14 cellular contexts compared by ENCODE assay signal in genomic region chr11:105937331-105937730, GRCh38.
DNase-seq lines count a peak whose midpoint lies in the region; ATAC-seq and TF ChIP-seq lines count a peak whose summit lies in the region.
"Had no signal": no experiment of that assay in that cellular context is flagged by ENCODE, and none has a peak within 500 bp of the region (broad histone marks: within the 10 kb centered on the region; RNA-seq: fewer than 3 reads in every experiment).

No MANE protein-coding gene starts in this region.

- POLR2A ChIA-PET in PC-9 (lab: Charles Lee; ENCODE audit: unreplicated experiment) = interaction anchor here (0.6 kb wide), 1 partner anchor 825 kb away, joined by 4 read pairs; no protein-coding TSS in a partner anchor

- peaks cover 26% of the 10 kb centered on the region for H3K4me1 ChIP-seq in PC-9 (replicated peaks; ENCODE audit: insufficient read depth)
- H3K4me1 ChIP-seq in right atrium auricular region = no peaks in the 10 kb centered on the region

- no peak for TF ChIP-seq CTCF in PC-9 (conservative IDR thresholded peaks at IDR 0.05)
- TF ChIP-seq CTCF in fibroblast of villous mesenchyme (IDR thresholded peaks at IDR 0.05; ENCODE audit: insufficient read depth, low read depth, low read length) = no peak
- no peak for TF ChIP-seq CTCF in right atrium auricular region (IDR thresholded peaks at IDR 0.05)

- peak overlapping the region; percentile 49 for H3K27ac ChIP-seq in PC-9
- H3K27ac ChIP-seq in right atrium auricular region = no peak overlapping the region
- H3K27ac ChIP-seq: esophagus muscularis mucosa, neural progenitor cell had no signal

- H3F3A ChIP-seq in PC-9 (ENCODE audit: insufficient read depth, low read depth) = peaks cover 18% of the 10 kb centered on the region; the same call in 1 of the 2 replicates

- intact Hi-C loops in PC-9 (cut with micrococcal nuclease; ENCODE audit: unreplicated experiment) = no loop called here

- CTCF ChIA-PET in PC-9 (lab: Charles Lee) = no interaction called here

- no peaks in the 10 kb centered on the region for H3K36me3 ChIP-seq in PC-9 (ENCODE audit: low read depth)
- no peaks in the 10 kb centered on the region for H3K36me3 ChIP-seq in right atrium auricular region
- H3K36me3 ChIP-seq: esophagus muscularis mucosa, neural progenitor cell had no signal

- no peaks in the 10 kb centered on the region for H4K20me1 ChIP-seq in PC-9 (ENCODE audit: insufficient read depth)

- H3K4me2 ChIP-seq in PC-9 = peak overlapping the region; percentile 38
- H3K4me2 ChIP-seq: neural progenitor cell had no signal

- no peaks in the 10 kb centered on the region for H3K79me2 ChIP-seq in PC-9 (ENCODE audit: low read depth)

- ATAC-seq in GM18498 (IDR thresholded peaks at IDR 0.05; ENCODE audit: unreplicated experiment) (peak; percentile 56), HG02642 (IDR thresholded peaks at IDR 0.05; ENCODE audit: poor library complexity, unreplicated experiment) (peak; percentile 55), left lobe of liver (no peak)

- H3K9me3 ChIP-seq in PC-9 (ENCODE audit: insufficient read depth, low read depth) = peaks cover 4% of the 10 kb centered on the region
- no peaks in the 10 kb centered on the region for H3K9me3 ChIP-seq in right atrium auricular region
- H3K9me3 ChIP-seq: esophagus muscularis mucosa had no signal

- no TSS peak for BruUV-seq in PC-9 (replicated peaks; lab: Mats Ljungman, UMichigan)

- H3K27me3 ChIP-seq in PC-9 (ENCODE audit: insufficient read depth, low read depth) = no peaks in the 10 kb centered on the region
- no peaks in the 10 kb centered on the region for H3K27me3 ChIP-seq in right atrium auricular region
- H3K27me3 ChIP-seq: esophagus muscularis mucosa, neural progenitor cell had no signal

- 0 out of 2 replicates have a peak, but pooled peaks cover 5% of the 10 kb centered on the region for H3K9me2 ChIP-seq in PC-9 (ENCODE audit: insufficient read depth)

- DNase-seq in PC-9 = peak in 1 of 2 experiments; percentile 90
- peak; percentile 37 for DNase-seq in fibroblast of villous mesenchyme (ENCODE audit: low read depth)
- no peak for DNase-seq in stimulated activated CD4-positive, alpha-beta T cell treated with anti-CD3 and anti-CD28 coated beads, Interleukin-2, amount 100 ng/mL, for 48 hours
- DNase-seq in right atrium auricular region (ENCODE audit: low spot score) = no peak
- no peak for DNase-seq in cerebellum (ENCODE audit: low spot score)
- DNase-seq in left lobe of liver (ENCODE audit: low spot score) = no peak
- DNase-seq: activated T-cell treated with anti-CD3 and anti-CD28 coated beads for 4 hours, H9, NCI-H1092 treated with DMSO at 0.1 percent for 48 hours, Right ventricle myocardium superior had no signal

- peak overlapping the region; percentile 14; the same call in 1 of the 2 replicates for H2AFZ ChIP-seq in PC-9
- H2AFZ ChIP-seq: neural progenitor cell had no signal

- no peak overlapping the region for H3K4me3 ChIP-seq in PC-9
- no peak overlapping the region for H3K4me3 ChIP-seq in fibroblast of villous mesenchyme (ENCODE audit: low read depth, low read length)
- no peak overlapping the region for H3K4me3 ChIP-seq in right atrium auricular region
- H3K4me3 ChIP-seq: esophagus muscularis mucosa, neural progenitor cell had no signal
